ENCODE assay signal across 1 cellular context in the genomic region with DNA sequence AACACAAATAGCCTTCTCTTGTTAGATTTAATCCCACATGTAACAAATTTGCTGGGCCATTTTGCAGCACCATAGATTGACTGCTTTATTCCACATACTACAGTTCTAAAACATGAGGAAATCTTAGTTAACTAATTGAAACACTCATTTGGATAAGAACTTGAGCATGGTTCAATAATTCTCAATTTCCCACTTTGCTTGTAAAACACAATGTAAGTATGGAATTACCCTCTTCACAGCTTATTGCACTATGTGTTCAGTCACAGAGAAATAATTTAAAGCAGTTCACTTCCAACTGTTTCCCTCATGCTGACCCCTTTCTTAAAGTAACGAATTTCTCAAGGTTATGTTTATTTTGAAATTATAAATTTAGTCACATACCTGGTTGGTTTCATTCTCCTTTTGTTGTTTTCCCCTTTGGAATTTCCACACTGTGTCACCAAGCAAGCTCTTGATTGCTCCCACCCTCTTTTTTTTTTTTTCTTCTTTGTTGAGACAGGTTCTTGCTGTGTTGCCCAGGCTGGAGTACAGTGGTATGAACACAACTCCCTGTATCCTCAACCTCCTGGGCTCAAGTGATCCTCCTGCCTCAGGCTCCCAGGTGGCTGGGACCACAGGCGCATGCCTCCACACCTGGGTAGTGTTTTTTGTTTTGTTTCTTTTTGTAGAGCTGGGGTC.
TF ChIP-seq lines count a peak whose summit lies in the region.

No MANE protein-coding gene starts in this region.

TF ChIP-seq in HEK293, 187 proteins besides CTCF, POLR2A, EP300 and RAD21 (continued from another document):
- TF ChIP-seq, protein P1, sequence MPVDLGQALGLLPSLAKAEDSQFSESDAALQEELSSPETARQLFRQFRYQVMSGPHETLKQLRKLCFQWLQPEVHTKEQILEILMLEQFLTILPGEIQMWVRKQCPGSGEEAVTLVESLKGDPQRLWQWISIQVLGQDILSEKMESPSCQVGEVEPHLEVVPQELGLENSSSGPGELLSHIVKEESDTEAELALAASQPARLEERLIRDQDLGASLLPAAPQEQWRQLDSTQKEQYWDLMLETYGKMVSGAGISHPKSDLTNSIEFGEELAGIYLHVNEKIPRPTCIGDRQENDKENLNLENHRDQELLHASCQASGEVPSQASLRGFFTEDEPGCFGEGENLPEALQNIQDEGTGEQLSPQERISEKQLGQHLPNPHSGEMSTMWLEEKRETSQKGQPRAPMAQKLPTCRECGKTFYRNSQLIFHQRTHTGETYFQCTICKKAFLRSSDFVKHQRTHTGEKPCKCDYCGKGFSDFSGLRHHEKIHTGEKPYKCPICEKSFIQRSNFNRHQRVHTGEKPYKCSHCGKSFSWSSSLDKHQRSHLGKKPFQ (tag by site-specific recombination; IDR thresholded peaks at IDR 0.05): peak; percentile 51; the same call in 1 of the 2 replicates
- no peak for TF ChIP-seq ZNF169 (tag by site-specific recombination; IDR thresholded peaks at IDR 0.05)
- peak; percentile 77 for TF ChIP-seq ZNF843 (tag by site-specific recombination; IDR thresholded peaks at IDR 0.05)
- TF ChIP-seq BCL11B (tag by site-specific recombination; IDR thresholded peaks at IDR 0.05; ENCODE audit: low read depth): 0 out of 2 replicates have a peak, but pooled peaks have one; percentile 13
